In the genomic region with DNA sequence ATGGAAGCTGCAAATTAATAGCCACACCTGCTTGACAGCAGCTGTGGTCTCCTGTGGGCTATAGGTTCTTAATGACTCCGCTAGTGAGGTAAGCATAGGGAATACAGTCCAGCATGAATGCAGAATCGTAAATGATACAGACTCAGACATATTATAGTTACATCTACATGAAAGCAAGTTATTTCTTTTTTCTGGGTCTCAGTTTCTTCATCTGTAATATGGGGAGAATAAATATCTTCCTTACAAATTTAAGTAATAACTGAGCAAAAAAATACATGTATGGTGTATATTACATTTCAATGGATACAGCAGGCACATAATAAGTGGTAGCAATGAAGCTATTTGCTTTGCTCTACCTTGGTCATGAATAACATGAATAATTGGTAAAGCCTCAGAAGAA, we compare ENCODE assay signal across 31 cellular contexts.
"Had no signal": no experiment of that assay in that cellular context is flagged by ENCODE, and none has a peak within 500 bp of the region (broad histone marks: within the 10 kb centered on the region; RNA-seq: fewer than 3 reads in every experiment).

No MANE protein-coding gene starts in this region.

- ATAC-seq: activated CD4-positive, alpha-beta T cell treated with anti-CD3 and anti-CD28 coated beads for 36 hours; activated CD8-positive, alpha-beta memory T cell treated with anti-CD3 and anti-CD28 coated beads, Interleukin-2, amount 10 ng/mL, durations not matched to agents 7 days and 5 days; activated CD8-positive, alpha-beta T cell treated with anti-CD3 and anti-CD28 coated beads, Interleukin-2, amount 10 ng/mL, durations not matched to agents 7 days and 5 days; activated naive CD4-positive, alpha-beta T cell treated with anti-CD3 and anti-CD28 coated beads, Interleukin-2, amount 50 U/mL, for 72 hours had no signal

- H3K27me3 ChIP-seq: ascending aorta, breast epithelium, cardiac muscle cell, colonic mucosa, esophagus squamous epithelium, gastroesophageal sphincter, heart right ventricle had no signal

- H3K9me3 Mint-ChIP-seq: activated CD4-positive, alpha-beta T cell treated with anti-CD3 and anti-CD28 coated beads, Interleukin-2, amount 10 ng/mL, durations not matched to agents 24 days and 14 days; activated T-helper 2 cell treated with anti-CD3 and anti-CD28 coated beads, Interferon-gamma antibody, Interleukin-2, Interleukin-4, amounts not matched to agents 10 μg/mL and 5 μg/mL and 100 μg/mL, durations not matched to agents 14 hours and 24 hours and 36 hours had no signal

- H3K4me1 Mint-ChIP-seq: activated CD4-positive, alpha-beta T cell treated with anti-CD3 and anti-CD28 coated beads for 36 hours; activated CD4-positive, alpha-beta T cell treated with anti-CD3 and anti-CD28 coated beads, Interleukin-2, amount 10 ng/mL, durations not matched to agents 24 days and 14 days; activated CD8-positive, alpha-beta memory T cell treated with anti-CD3 and anti-CD28 coated beads, Interleukin-2, amount 10 ng/mL, durations not matched to agents 7 days and 5 days; activated naive CD4-positive, alpha-beta T cell treated with anti-CD3 and anti-CD28 coated beads, Interleukin-2, amount 10 ng/mL, durations not matched to agents 7 days and 5 days; activated naive CD8-positive, alpha-beta T cell treated with anti-CD3 and anti-CD28 coated beads, Interleukin-2, amount 10 ng/mL, durations not matched to agents 7 days and 5 days had no signal

- H3K4me3 ChIP-seq: ascending aorta, cardiac muscle cell, colonic mucosa, esophagus squamous epithelium, gastroesophageal sphincter, heart right ventricle had no signal

- H3K4me3 Mint-ChIP-seq: activated CD4-positive, alpha-beta memory T cell treated with anti-CD3 and anti-CD28 coated beads for 36 hours; activated CD4-positive, alpha-beta T cell treated with anti-CD3 and anti-CD28 coated beads for 36 hours; activated CD4-positive, alpha-beta T cell treated with anti-CD3 and anti-CD28 coated beads, Interleukin-2, amount 10 ng/mL, durations not matched to agents 24 days and 14 days; activated CD8-positive, alpha-beta memory T cell treated with anti-CD3 and anti-CD28 coated beads, Interleukin-2, amount 10 ng/mL, durations not matched to agents 7 days and 5 days; activated CD8-positive, alpha-beta T cell treated with anti-CD3 and anti-CD28 coated beads, Interleukin-2, amount 10 ng/mL, durations not matched to agents 7 days and 5 days; activated naive CD4-positive, alpha-beta T cell treated with anti-CD3 and anti-CD28 coated beads, Interleukin-2, amount 10 ng/mL, durations not matched to agents 7 days and 5 days; activated naive CD8-positive, alpha-beta T cell treated with anti-CD3 and anti-CD28 coated beads, Interleukin-2, amount 10 ng/mL, durations not matched to agents 7 days and 5 days; activated T-helper 1 cell treated with anti-CD3 and anti-CD28 coated beads, Interleukin-12 subunit alpha, Interleukin-12 subunit beta, Interleukin-2, Interleukin-4 antibody, amounts not matched to agents 30 ng/mL and 10 ng/mL and 1 ng/mL, durations not matched to agents 14 hours and 24 hours and 36 hours; brain had no signal

- H3K36me3 Mint-ChIP-seq: activated CD4-positive, alpha-beta memory T cell treated with anti-CD3 and anti-CD28 coated beads for 36 hours; activated CD8-positive, alpha-beta memory T cell treated with anti-CD3 and anti-CD28 coated beads, Interleukin-2, amount 10 ng/mL, durations not matched to agents 7 days and 5 days; activated naive CD4-positive, alpha-beta T cell treated with anti-CD3 and anti-CD28 coated beads, Interleukin-2, amount 10 ng/mL, durations not matched to agents 7 days and 5 days; activated naive CD8-positive, alpha-beta T cell treated with anti-CD3 and anti-CD28 coated beads, Interleukin-2, amount 10 ng/mL, durations not matched to agents 7 days and 5 days; brain had no signal

- H3K36me3 ChIP-seq: ascending aorta, breast epithelium, cardiac muscle cell, colonic mucosa, esophagus squamous epithelium, gastroesophageal sphincter, heart right ventricle had no signal

- H3K27me3 Mint-ChIP-seq: activated CD4-positive, alpha-beta memory T cell treated with anti-CD3 and anti-CD28 coated beads for 36 hours; activated CD4-positive, alpha-beta T cell treated with anti-CD3 and anti-CD28 coated beads, Interleukin-2, amount 10 ng/mL, durations not matched to agents 24 days and 14 days; activated CD8-positive, alpha-beta memory T cell treated with anti-CD3 and anti-CD28 coated beads, Interleukin-2, amount 10 ng/mL, durations not matched to agents 7 days and 5 days; activated naive CD4-positive, alpha-beta T cell treated with anti-CD3 and anti-CD28 coated beads, Interleukin-2, amount 10 ng/mL, durations not matched to agents 7 days and 5 days had no signal

- H3K27ac ChIP-seq: ascending aorta, breast epithelium, cardiac muscle cell, colonic mucosa, epithelial cell of prostate, esophagus squamous epithelium, gastroesophageal sphincter had no signal

- DNase-seq: activated CD4-positive, alpha-beta T cell treated with anti-CD3 and anti-CD28 coated beads, Interleukin-2, amount 10 ng/mL, durations not matched to agents 24 days and 14 days; activated CD4-positive, CD25-positive, alpha-beta regulatory T cell; activated CD4-positive, CD25-positive, alpha-beta regulatory T cell treated with anti-CD3 and anti-CD28 coated beads, Interleukin-2, amount 50 U/mL, for 72 hours; activated CD8-positive, alpha-beta memory T cell treated with anti-CD3 and anti-CD28 coated beads, Interleukin-2, amount 10 ng/mL, durations not matched to agents 7 days and 5 days; activated CD8-positive, alpha-beta memory T cell treated with anti-CD3 and anti-CD28 coated beads, Interleukin-2, amount 50 U/mL, for 4 hours; activated CD8-positive, alpha-beta T cell treated with anti-CD3 and anti-CD28 coated beads, Interleukin-2, amount 10 ng/mL, durations not matched to agents 7 days and 5 days; activated gamma-delta T cell; activated naive CD4-positive, alpha-beta T cell; activated naive CD8-positive, alpha-beta T cell treated with anti-CD3 and anti-CD28 coated beads, Interleukin-2, amount 10 ng/mL, durations not matched to agents 7 days and 5 days; activated T-cell treated with anti-CD3 and anti-CD28 coated beads, Interleukin-2, amount 50 U/mL, for 1 hour; activated T-cell treated with anti-CD3 and anti-CD28 coated beads, Interleukin-2, amount 50 U/mL, for 48 hours; central memory CD4-positive, alpha-beta T cell; cerebellar nuclear complex; effector CD8-positive, alpha-beta T cell; esophagus squamous epithelium; foreskin melanocyte had no signal

- H3K4me1 ChIP-seq: ascending aorta, breast epithelium, colonic mucosa, esophagus squamous epithelium, gastroesophageal sphincter had no signal

- H3K27ac Mint-ChIP-seq: activated CD4-positive, alpha-beta memory T cell treated with anti-CD3 and anti-CD28 coated beads for 36 hours; activated CD4-positive, alpha-beta T cell treated with anti-CD3 and anti-CD28 coated beads for 36 hours; activated CD4-positive, alpha-beta T cell treated with anti-CD3 and anti-CD28 coated beads, Interleukin-2, amount 10 ng/mL, durations not matched to agents 24 days and 14 days; activated CD8-positive, alpha-beta memory T cell treated with anti-CD3 and anti-CD28 coated beads, Interleukin-2, amount 10 ng/mL, durations not matched to agents 7 days and 5 days; activated CD8-positive, alpha-beta T cell treated with anti-CD3 and anti-CD28 coated beads, Interleukin-2, amount 10 ng/mL, durations not matched to agents 7 days and 5 days; activated naive CD4-positive, alpha-beta T cell treated with anti-CD3 and anti-CD28 coated beads, Interleukin-2, amount 10 ng/mL, durations not matched to agents 7 days and 5 days; activated naive CD4-positive, alpha-beta T cell treated with anti-CD3 and anti-CD28 coated beads, Interleukin-2, amount 50 U/mL, for 72 hours; activated naive CD8-positive, alpha-beta T cell treated with anti-CD3 and anti-CD28 coated beads, Interleukin-2, amount 10 ng/mL, durations not matched to agents 7 days and 5 days; activated T-helper 1 cell treated with anti-CD3 and anti-CD28 coated beads, Interleukin-12 subunit alpha, Interleukin-12 subunit beta, Interleukin-2, Interleukin-4 antibody, amounts not matched to agents 30 ng/mL and 10 ng/mL and 1 ng/mL, durations not matched to agents 14 hours and 24 hours and 36 hours; activated T-helper 2 cell treated with anti-CD3 and anti-CD28 coated beads, Interferon-gamma antibody, Interleukin-2, Interleukin-4, amounts not matched to agents 10 μg/mL and 5 μg/mL and 100 μg/mL, durations not matched to agents 14 hours and 24 hours and 36 hours; brain had no signal

- FAIRE-seq: endometrium had no signal

- H3K9me3 ChIP-seq: ascending aorta, colonic mucosa had no signal
